8 cellular contexts compared by ENCODE assay signal in the genomic region with DNA sequence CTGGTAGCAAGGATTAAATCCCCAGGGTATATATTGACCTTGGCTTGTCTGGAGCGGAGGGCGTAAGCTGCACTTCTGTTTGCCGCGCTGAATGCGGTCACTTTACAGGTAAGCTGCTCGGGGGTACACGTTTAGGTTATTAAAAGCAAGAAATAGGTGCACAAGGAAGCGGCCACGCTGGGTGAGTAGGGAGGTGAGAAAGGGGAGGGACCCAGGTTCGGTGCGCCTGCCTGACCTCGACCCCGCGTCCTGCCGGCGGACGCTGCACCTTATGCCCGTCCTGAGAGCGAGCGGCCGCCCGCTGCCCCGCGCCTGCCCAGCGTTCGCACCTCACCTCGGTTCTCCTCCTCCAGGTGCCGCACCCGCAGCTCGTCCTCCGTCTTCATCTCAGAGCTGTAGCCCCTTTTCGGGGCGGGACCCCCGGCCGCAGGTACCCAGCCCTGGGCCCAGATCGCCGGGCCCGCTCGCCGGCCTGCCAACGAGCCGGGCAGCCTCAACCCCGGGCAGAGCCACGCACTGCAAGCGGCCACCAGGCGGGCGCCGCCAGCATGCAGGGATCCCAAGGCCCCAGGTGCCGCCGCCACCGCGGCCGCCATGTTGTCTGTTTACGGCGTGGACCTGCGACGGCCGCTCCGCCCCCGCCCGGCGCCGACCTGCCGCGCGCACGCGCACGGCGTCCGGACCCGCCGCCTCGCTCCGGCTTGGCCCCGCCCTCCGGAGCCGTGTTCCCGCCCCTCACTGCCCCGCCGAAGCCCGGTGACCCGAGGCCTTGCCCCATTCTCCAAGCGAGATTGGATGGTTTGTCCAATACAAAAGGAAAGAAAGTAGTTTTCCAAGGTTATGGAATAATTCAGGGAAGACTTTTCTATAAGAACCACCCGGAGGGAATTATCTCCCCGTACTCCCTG. TPM values are rescaled to one million over a fixed set of nuclear protein-coding genes. Genes with fewer than 3 reads are reported as not detected.
DNase-seq lines count a peak whose midpoint lies in the region; ATAC-seq, FAIRE-seq and TF ChIP-seq lines count a peak whose summit lies in the region.

A gene with protein sequence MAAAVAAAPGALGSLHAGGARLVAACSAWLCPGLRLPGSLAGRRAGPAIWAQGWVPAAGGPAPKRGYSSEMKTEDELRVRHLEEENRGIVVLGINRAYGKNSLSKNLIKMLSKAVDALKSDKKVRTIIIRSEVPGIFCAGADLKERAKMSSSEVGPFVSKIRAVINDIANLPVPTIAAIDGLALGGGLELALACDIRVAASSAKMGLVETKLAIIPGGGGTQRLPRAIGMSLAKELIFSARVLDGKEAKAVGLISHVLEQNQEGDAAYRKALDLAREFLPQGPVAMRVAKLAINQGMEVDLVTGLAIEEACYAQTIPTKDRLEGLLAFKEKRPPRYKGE (minus strand): TSS at position 625 of the 908 bp plus-strand sequence. CDS start 29 bp downstream, at position 596.

- CTCF ChIA-PET in A673 (lab: Charles Lee) = no interaction called here

- H3K9me3 Mint-ChIP-seq in central memory CD8-positive, alpha-beta T cell = no peaks in the 10 kb centered on the region

- peak; percentile 83 for ATAC-seq in HG02970 (IDR thresholded peaks at IDR 0.05; ENCODE audit: low FRiP score, unreplicated experiment)
- ATAC-seq in central memory CD8-positive, alpha-beta T cell (replicated peaks; ENCODE audit: extremely low read depth, poor library complexity, severe bottlenecking) = peak; percentile 94

- peak within 1 kb of the TSS; percentile 73 for H3K27ac Mint-ChIP-seq in central memory CD8-positive, alpha-beta T cell (ENCODE audit: low read depth)

- TF ChIP-seq CTCF in A673 (conservative IDR thresholded peaks at IDR 0.05; ENCODE audit: low read depth, low read length) = no peak
- TF ChIP-seq CTCF in kidney (IDR thresholded peaks at IDR 0.05; ENCODE audit: borderline replicate concordance, extremely low read depth, insufficient read depth) = no peak

- H3K4me1 ChIP-seq in A673 (ENCODE audit: insufficient read depth, low read length, poor library complexity, severe bottlenecking) (peaks cover 6% of the 10 kb centered on the region), kidney (ENCODE audit: control insufficient read depth in 1 of 2, insufficient read depth in 1 of 2, low read depth in 1 of 2, low read length in 2 of 2) (peaks cover 14 to 16% of the 10 kb centered on the region in 2 donors)

- H3K27ac ChIP-seq in A673 (ENCODE audit: low read depth, low read length, poor library complexity, severe bottlenecking) = peak within 1 kb of the TSS; percentile 66
- peak within 1 kb of the TSS; percentile 88 to 89 for H3K27ac ChIP-seq in kidney (ENCODE audit: low read depth in 2 of 2, low read length in 2 of 2)

- H3K36me3 ChIP-seq in A673 (ENCODE audit: insufficient read depth, low read length, poor library complexity, severe bottlenecking) (no peaks in the 10 kb centered on the region), kidney (ENCODE audit: control insufficient read depth in 1 of 2, insufficient read depth in 2 of 2, low read length in 2 of 2) (peaks cover 0 to 3% of the 10 kb centered on the region in 2 donors)

- DNase-seq in A673 (ENCODE audit: low spot score) (peak; percentile 86), GM18507 (ENCODE audit: extremely low spot score, insufficient read length, low read depth) (peak; percentile 87), NCI-H2171 (lab: John Stamatoyannopoulos, UW) (peak; percentile 81), kidney (peak; percentile 95)
- DNase-seq in activated CD4-positive, CD25-positive, alpha-beta regulatory T cell treated with anti-CD3 and anti-CD28 coated beads, Interleukin-2, amount 50 U/mL, for 72 hours = peak; percentile 92
- peak; percentile 74 to 77 for DNase-seq in central memory CD8-positive, alpha-beta T cell (ENCODE audit: low spot score in 2 of 2)
- peak; percentile 72 to 82 for DNase-seq in stimulated activated CD4-positive, alpha-beta T cell treated with anti-CD3 and anti-CD28 coated beads, Interleukin-15, amount 100 ng/mL, for 1 hour (ENCODE audit: low read depth in 1 of 2, low spot score in 1 of 2)

- H3K4me3 ChIP-seq in A673 (ENCODE audit: low read depth, low read length, poor library complexity, severe bottlenecking) = peak within 1 kb of the TSS; percentile 89
- peak within 1 kb of the TSS; percentile 88 to 89 for H3K4me3 ChIP-seq in kidney (ENCODE audit: low read length in 2 of 2)

- POLR2A ChIA-PET in A673 (lab: Charles Lee; ENCODE audit: low non-redundant PET) = no interaction called here

- H3K4me1 Mint-ChIP-seq in central memory CD8-positive, alpha-beta T cell = peaks cover 51% of the 10 kb centered on the region

- H3K9ac ChIP-seq in kidney (ENCODE audit: low read length in 2 of 2) = peak within 1 kb of the TSS; percentile 57 to 86

- BruUV-seq in A673 (replicated peaks; lab: Mats Ljungman, UMichigan) = no TSS peak

- peak; percentile 75 for FAIRE-seq in GM18507 (lab: Jason Lieb, UNC)
- FAIRE-seq in kidney (lab: Jason Lieb, UNC) = no peak

- peaks cover 6% of the 10 kb centered on the region for H3K36me3 Mint-ChIP-seq in central memory CD8-positive, alpha-beta T cell (ENCODE audit: insufficient read depth)

- peak within 1 kb of the TSS; percentile 95 for H3K4me3 Mint-ChIP-seq in central memory CD8-positive, alpha-beta T cell

- no peaks in the 10 kb centered on the region for H3K27me3 ChIP-seq in A673 (replicated peaks; ENCODE audit: insufficient read depth, low read depth, low read length, poor library complexity)

- intact Hi-C loops in A673 (cut with micrococcal nuclease; ENCODE audit: unreplicated experiment) = no loop called here
- intact Hi-C loops in kidney (cut with DNase I) = no loop called here

- H3K9me3 ChIP-seq in A673 (ENCODE audit: low read depth, low read length, poor library complexity, severe bottlenecking) (no peaks in the 10 kb centered on the region), kidney (ENCODE audit: control insufficient read depth in 1 of 2, low read length in 2 of 2) (no peaks in the 10 kb centered on the region)

- no peaks in the 10 kb centered on the region for H3K27me3 Mint-ChIP-seq in central memory CD8-positive, alpha-beta T cell

RNA-seq across cellular contexts. Expression of the gene that starts here (rescaled TPM):
- 12.3 and 15.4 TPM in 2 replicates for total RNA-seq in A673 (2021)
- total RNA-seq in kidney = 31.6 TPM
- 63.5 TPM for polyA plus RNA-seq in kidney (ENCODE audit: insufficient read depth, low read depth, low replicate concordance)

Comparison
In these comparisons a context has a peak if more than half of its experiments do, and no peak if none do; other contexts are left out.
1. Peak in every context shown above with its lines: DNase-seq, ATAC-seq, H3K4me3 ChIP-seq and H3K27ac ChIP-seq.